In genomic region chr11:125910450-125910849, GRCh38 we compare ENCODE assay signal across 17 cellular contexts. TPM values are rescaled to one million over a fixed set of nuclear protein-coding genes. Genes with fewer than 3 reads are reported as not detected.
DNase-seq lines count a peak whose midpoint lies in the region; ATAC-seq lines count a peak whose summit lies in the region.
"Had no signal": no experiment of that assay in that cellular context is flagged by ENCODE, and none has a peak within 500 bp of the region (broad histone marks: within the 10 kb centered on the region; RNA-seq: fewer than 3 reads in every experiment).

No MANE protein-coding gene starts in this region.

- ATAC-seq in GM18870 (IDR thresholded peaks at IDR 0.05; ENCODE audit: unreplicated experiment) = no peak
- ATAC-seq: GM23338, HepG2 had no signal

- H3K4me3 Mint-ChIP-seq in immature natural killer cell = no peak overlapping the region
- H3K4me3 Mint-ChIP-seq: CD8-positive, alpha-beta memory T cell; GM23338 had no signal

- H3K36me3 Mint-ChIP-seq in immature natural killer cell = no peaks in the 10 kb centered on the region
- H3K36me3 Mint-ChIP-seq: CD8-positive, alpha-beta memory T cell had no signal

- peaks cover 0 to under 1% of the 10 kb centered on the region in 2 donors for H3K4me1 Mint-ChIP-seq in immature natural killer cell
- H3K4me1 Mint-ChIP-seq: GM23338 had no signal

- peak overlapping the region; percentile 39 for H3K27ac ChIP-seq in cingulate gyrus (ENCODE audit: low read depth, low read length)
- H3K27ac ChIP-seq: 22Rv1, BLaER1 had no signal

- H3K27ac Mint-ChIP-seq in immature natural killer cell = no peak overlapping the region
- H3K27ac Mint-ChIP-seq: CD8-positive, alpha-beta memory T cell; GM23338 had no signal

- peaks cover 6 to 20% (median 17%) of the 10 kb centered on the region in 3 donors for H3K27me3 Mint-ChIP-seq in immature natural killer cell (ENCODE audit: low read depth in 3 of 3)

- DNase-seq in NCI-H2029 (lab: John Stamatoyannopoulos, UW) (peak; percentile 22), NCI-H2029 treated with DMSO at 0.1 percent for 48 hours (lab: John Stamatoyannopoulos, UW) (no peak), globus pallidus (ENCODE audit: low spot score) (peak; percentile 53), superior temporal gyrus (ENCODE audit: extremely low spot score) (peak; percentile 53), SIG-M5 treated with dmso at 0.1 percent for 504 hours (lab: John Stamatoyannopoulos, UW; ENCODE audit: unreplicated experiment) (no peak), immature natural killer cell (no peak)
- DNase-seq: AML-193; CD8-positive, alpha-beta memory T cell; DMS53; GF-D8; H7 had no signal

- H3K9me3 Mint-ChIP-seq in immature natural killer cell = no peaks in the 10 kb centered on the region
- H3K9me3 Mint-ChIP-seq: CD8-positive, alpha-beta memory T cell; GM23338 had no signal

RNA-seq across cellular contexts. Expression of gene DDX25, which starts 6.1 kb away (rescaled TPM):
- polyA plus RNA-seq in immature natural killer cell = not detected
- polyA plus RNA-seq: CD8-positive, alpha-beta memory T cell had no signal

RNA-seq across cellular contexts. Expression of gene PUS3, which starts 7.4 kb away (rescaled TPM):
- 10 to 100 TPM in 2 of 3 donors, 1 to 10 TPM in 1; 5.5 to 17.3 (median 10.0) TPM for polyA plus RNA-seq in immature natural killer cell

RNA-seq across cellular contexts. Expression of gene HYLS1, which starts 23.0 kb away (rescaled TPM):
- 10 to 100 TPM in 1 of 3 donors, 1 to 10 TPM in 2; 6.2 to 11.5 (median 7.7) TPM for polyA plus RNA-seq in immature natural killer cell

RNA-seq across cellular contexts. Expression of gene VSIG10L2, which starts 35.4 kb away (rescaled TPM):
- not detected for polyA plus RNA-seq in immature natural killer cell
- polyA plus RNA-seq: CD8-positive, alpha-beta memory T cell had no signal

Comparison
In these comparisons a context has a peak if more than half of its experiments do, and no peak if none do; other contexts are left out.
1. DNase-seq: peak in NCI-H2029 (single experiment), globus pallidus (single experiment) and superior temporal gyrus (single experiment); none in NCI-H2029 treated with DMSO at 0.1 percent for 48 hours (single experiment), SIG-M5 treated with dmso at 0.1 percent for 504 hours (single experiment) and immature natural killer cell (0 of 3).